ENCODE assay signal across 1 cellular context in the genomic region with DNA sequence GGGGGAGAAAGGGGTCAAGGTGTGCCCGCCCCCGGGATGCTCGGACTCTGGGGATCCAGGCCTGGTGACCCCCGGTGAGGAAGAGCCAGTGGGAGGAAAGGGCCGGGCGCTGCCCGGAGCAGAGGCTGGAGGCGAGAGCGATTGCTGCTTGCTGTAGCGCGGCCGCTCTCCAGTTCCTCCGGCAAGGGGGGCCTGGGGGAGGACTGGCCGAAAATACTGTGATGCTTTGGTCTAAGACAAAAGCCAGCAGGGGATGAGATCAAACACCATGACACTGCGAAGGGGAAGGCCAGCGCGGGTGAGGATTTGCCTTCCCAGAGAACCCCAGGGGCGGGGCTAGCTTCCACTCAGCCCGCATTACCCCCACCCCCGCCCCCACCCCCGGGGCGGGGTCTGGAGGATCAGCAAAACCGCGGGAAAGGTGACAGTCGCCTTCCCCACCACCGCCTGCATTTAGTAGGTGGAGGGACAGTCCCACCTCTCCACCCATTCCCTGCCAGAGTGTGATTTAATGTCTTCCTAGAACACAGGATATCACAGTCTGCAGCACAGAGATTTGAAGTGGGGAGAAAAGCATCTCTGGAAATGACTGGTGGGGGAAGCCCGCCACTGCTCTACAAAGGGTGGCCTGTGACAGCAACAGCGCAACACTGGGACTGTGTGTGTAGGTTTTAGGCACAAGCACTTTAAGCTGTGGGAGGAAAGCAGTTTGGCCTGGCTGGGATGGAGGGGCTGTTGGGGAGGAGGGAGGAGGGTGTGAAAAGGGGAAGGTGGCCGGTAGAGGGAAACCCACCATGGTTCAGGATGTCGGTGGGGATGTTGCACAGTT.
TF ChIP-seq lines count a peak whose summit lies in the region.

No MANE protein-coding gene starts in this region.

TF ChIP-seq in H1, 55 proteins besides CTCF, POLR2A, EP300 and RAD21:
- TF ChIP-seq CREB1 (IDR thresholded peaks at IDR 0.05) (0 out of 2 replicates have a peak, but pooled peaks have one; percentile 22), TAF1 (IDR thresholded peaks at IDR 0.05; ENCODE audit: low read depth, low read length) (peak; percentile 56; the same call in 1 of the 2 replicates), KDM1A (IDR thresholded peaks at IDR 0.05; ENCODE audit: borderline replicate concordance, low read length) (0 out of 2 replicates have a peak, but pooled peaks have one; percentile 3), POLR2AphosphoS5 (IDR thresholded peaks at IDR 0.05; ENCODE audit: low read depth, low read length) (peak; percentile 62; the same call in 1 of the 2 replicates), RBBP5 (IDR thresholded peaks at IDR 0.05; ENCODE audit: borderline replicate concordance, low read depth, low read length) (no peak; the same call in 1 of the 2 replicates)
- TF ChIP-seq, protein P1, sequence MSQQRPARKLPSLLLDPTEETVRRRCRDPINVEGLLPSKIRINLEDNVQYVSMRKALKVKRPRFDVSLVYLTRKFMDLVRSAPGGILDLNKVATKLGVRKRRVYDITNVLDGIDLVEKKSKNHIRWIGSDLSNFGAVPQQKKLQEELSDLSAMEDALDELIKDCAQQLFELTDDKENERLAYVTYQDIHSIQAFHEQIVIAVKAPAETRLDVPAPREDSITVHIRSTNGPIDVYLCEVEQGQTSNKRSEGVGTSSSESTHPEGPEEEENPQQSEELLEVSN (IDR thresholded peaks at IDR 0.05): peak; percentile 86
